ENCODE assay signal across 24 cellular contexts in genomic region chr4:70980196-70980595, GRCh38. TPM values are rescaled to one million over a fixed set of nuclear protein-coding genes. Genes with fewer than 3 reads are reported as not detected.
DNase-seq lines count a peak whose midpoint lies in the region; ATAC-seq and TF ChIP-seq lines count a peak whose summit lies in the region.
"Had no signal": no experiment of that assay in that cellular context is flagged by ENCODE, and none has a peak within 500 bp of the region (broad histone marks: within the 10 kb centered on the region; RNA-seq: fewer than 3 reads in every experiment).

No MANE protein-coding gene starts in this region.

- peak; percentile 7 for ATAC-seq in HG02610 (IDR thresholded peaks at IDR 0.05; ENCODE audit: unreplicated experiment)
- ATAC-seq in mucosa of descending colon, result no peak
- no peak for ATAC-seq in GM23338
- ATAC-seq: A549, PC-3 had no signal

- no peak overlapping the region for H3K4me3 ChIP-seq in OCI-LY7 (ENCODE audit: low read depth, low read length, poor library complexity, severe bottlenecking)
- no peak overlapping the region for H3K4me3 ChIP-seq in mesenchymal stem cell (ENCODE audit: insufficient read depth in 1 of 2, low read depth in 1 of 2, low read length in 2 of 2)
- H3K4me3 ChIP-seq in mucosa of descending colon, result no peak overlapping the region
- H3K4me3 ChIP-seq in HAP-1, result no peak overlapping the region
- no peak overlapping the region for H3K4me3 ChIP-seq in GM23338
- H3K4me3 ChIP-seq: A549 had no signal

- H2AFZ ChIP-seq in OCI-LY7 (ENCODE audit: low read length) (no peak overlapping the region), mesenchymal stem cell (ENCODE audit: low read depth, low read length) (no peak overlapping the region), GM23338 (no peak overlapping the region)

- H3K14ac ChIP-seq in mesenchymal stem cell (ENCODE audit: low read length in 2 of 2), result no peak overlapping the region

- H3K27ac Mint-ChIP-seq in CD14-positive monocyte (peak overlapping the region in 5 of 7 donors; percentile 43 to 77 (median 72)), GM23338 (no peak overlapping the region)
- H3K27ac Mint-ChIP-seq: CD4-positive, alpha-beta T cell; HFFc6 had no signal

- peaks cover 18% of the 10 kb centered on the region for H3K4me1 Mint-ChIP-seq in CD14-positive monocyte
- peaks cover 4% of the 10 kb centered on the region; the same call in 2 of the 3 replicates for H3K4me1 Mint-ChIP-seq in GM23338

- H3K9me2 ChIP-seq in OCI-LY7 (ENCODE audit: insufficient read depth, low read length), result no peaks in the 10 kb centered on the region
- H3K9me2 ChIP-seq in GM23338 (ENCODE audit: insufficient read depth), result no peaks in the 10 kb centered on the region

- H3K79me2 ChIP-seq in OCI-LY7 (ENCODE audit: insufficient read depth, low read depth, low read length) (no peaks in the 10 kb centered on the region), GM23338 (replicated peaks; ENCODE audit: insufficient read depth) (no peaks in the 10 kb centered on the region)

- H3K4me2 ChIP-seq in OCI-LY7 (ENCODE audit: low read length), result peak overlapping the region; percentile 63
- no peak overlapping the region for H3K4me2 ChIP-seq in mesenchymal stem cell (ENCODE audit: low read length, poor library complexity, severe bottlenecking)
- H3K4me2 ChIP-seq in GM23338, result no peak overlapping the region
- H3K4me2 ChIP-seq: A549 had no signal

- no peak overlapping the region for H3K23ac ChIP-seq in mesenchymal stem cell (ENCODE audit: low read length in 2 of 2)

- CTCF ChIA-PET in OCI-LY7 (lab: Charles Lee; ENCODE audit: unreplicated experiment), result no interaction called here

- H3K4me3 Mint-ChIP-seq in CD14-positive monocyte (no peak overlapping the region), GM23338 (no peak overlapping the region)
- H3K4me3 Mint-ChIP-seq: CD4-positive, alpha-beta T cell; HFFc6 had no signal

- peaks cover 27% of the 10 kb centered on the region for H3K4me1 ChIP-seq in OCI-LY7 (ENCODE audit: insufficient read depth, low read length, poor library complexity, severe bottlenecking)
- H3K4me1 ChIP-seq in mesenchymal stem cell (ENCODE audit: control insufficient read depth, insufficient read depth, low read depth, low read length), result no peaks in the 10 kb centered on the region
- H3K4me1 ChIP-seq in mucosa of descending colon (ENCODE audit: low read depth), result no peaks in the 10 kb centered on the region
- no peaks in the 10 kb centered on the region for H3K4me1 ChIP-seq in HAP-1
- H3K4me1 ChIP-seq in GM23338 (ENCODE audit: insufficient read depth), result no peaks in the 10 kb centered on the region
- H3K4me1 ChIP-seq: A549, BE2C had no signal

- no peaks in the 10 kb centered on the region for H3F3A ChIP-seq in GM23338 (replicated peaks; ENCODE audit: low read depth)

- H4K20me1 ChIP-seq in OCI-LY7 (ENCODE audit: insufficient read depth, low read length) (no peaks in the 10 kb centered on the region), GM23338 (replicated peaks; ENCODE audit: insufficient read depth) (no peaks in the 10 kb centered on the region)

- peaks cover 0 to 2% (median 0%) of the 10 kb centered on the region in 3 donors for H3K27me3 Mint-ChIP-seq in CD14-positive monocyte (ENCODE audit: low read depth in 3 of 3)
- H3K27me3 Mint-ChIP-seq in GM23338 (ENCODE audit: insufficient read depth, low read depth, poor library complexity), result no peaks in the 10 kb centered on the region
- H3K27me3 Mint-ChIP-seq: CD4-positive, alpha-beta T cell had no signal

- no peak for DNase-seq in CD14-positive monocyte (ENCODE audit: low spot score)
- DNase-seq in OCI-LY7 (ENCODE audit: low spot score), result no peak
- DNase-seq in mesenchymal stem cell, result peak; percentile 12
- no peak for DNase-seq in mucosa of descending colon
- no peak for DNase-seq in HAP-1 (ENCODE audit: low spot score in 2 of 2)
- no peak for DNase-seq in GM23338 (ENCODE audit: low spot score)
- DNase-seq: BE2C; CD4-positive, alpha-beta T cell; COR-L47; DMS79 treated with DMSO at 0.1 percent for 48 hours; H7; HFFc6; IMR-90; NCI-H1694; NCI-H2081; NCI-H2171; NCI-H524 treated with DMSO at 0.1 percent for 48 hours; NCI-H82; PC-3; SHP77 treated with DMSO at 0.1 percent for 48 hours; T-helper 1 cell had no signal

- H3K27me3 ChIP-seq in mesenchymal stem cell (ENCODE audit: control insufficient read depth in 1 of 2, insufficient read depth in 1 of 2, low read length in 2 of 2) (no peaks in the 10 kb centered on the region), HAP-1 (ENCODE audit: low read depth) (no peaks in the 10 kb centered on the region), GM23338 (ENCODE audit: insufficient read depth) (no peaks in the 10 kb centered on the region)
- H3K27me3 ChIP-seq: BE2C had no signal

- H3K36me3 ChIP-seq in OCI-LY7 (ENCODE audit: insufficient read depth, low read length), result peaks cover 23% of the 10 kb centered on the region; the same call in 1 of the 2 replicates
- H3K36me3 ChIP-seq in mesenchymal stem cell (ENCODE audit: control insufficient read depth in 1 of 2, insufficient read depth in 2 of 2, low read depth in 1 of 2, low read length in 2 of 2), result peaks cover 0 to 58% of the 10 kb centered on the region in 2 experiments
- no peaks in the 10 kb centered on the region for H3K36me3 ChIP-seq in mucosa of descending colon (ENCODE audit: low read depth)
- peaks cover 5% of the 10 kb centered on the region; the same call in 1 of the 2 replicates for H3K36me3 ChIP-seq in HAP-1 (replicated peaks)
- H3K36me3 ChIP-seq in GM23338 (ENCODE audit: insufficient read depth), result no peaks in the 10 kb centered on the region

- BruUV-seq in OCI-LY7 (replicated peaks; lab: Mats Ljungman, UMichigan), result no TSS peak

- no peak overlapping the region for H2AK5ac ChIP-seq in mesenchymal stem cell (ENCODE audit: low read length, severe bottlenecking)

- H2BK12ac ChIP-seq in mesenchymal stem cell (ENCODE audit: low read length in 2 of 2), result no peak overlapping the region

- no peak overlapping the region for H3K9ac ChIP-seq in mesenchymal stem cell (ENCODE audit: low read length)

- no peak overlapping the region for H2BK120ac ChIP-seq in mesenchymal stem cell (ENCODE audit: low read depth, low read length)

- H3K36me3 Mint-ChIP-seq in CD14-positive monocyte (peaks cover 47 to 49% of the 10 kb centered on the region in 2 donors), GM23338 (ENCODE audit: low read depth) (no peaks in the 10 kb centered on the region; the same call in 2 of the 3 replicates)

- TF ChIP-seq CTCF in CD14-positive monocyte (IDR thresholded peaks at IDR 0.05), result no peak
- no peak for TF ChIP-seq CTCF in OCI-LY7 (conservative IDR thresholded peaks at IDR 0.05; ENCODE audit: low read length)
- no peak for TF ChIP-seq CTCF in mucosa of descending colon (IDR thresholded peaks at IDR 0.05)
- TF ChIP-seq CTCF in GM23338 (conservative IDR thresholded peaks at IDR 0.05; ENCODE audit: low read depth in 2 of 2), result no peak

- peak overlapping the region; percentile 25 for H3K27ac ChIP-seq in OCI-LY7 (ENCODE audit: low read depth, low read length, poor library complexity, severe bottlenecking)
- H3K27ac ChIP-seq in mesenchymal stem cell (ENCODE audit: low read length, poor library complexity, severe bottlenecking), result no peak overlapping the region
- H3K27ac ChIP-seq in GM23338 (ENCODE audit: low read depth), result no peak overlapping the region
- H3K27ac ChIP-seq: A549, RWPE1 had no signal

- no peak overlapping the region for H4K8ac ChIP-seq in mesenchymal stem cell (ENCODE audit: low read length)

- no peak overlapping the region for H2BK15ac ChIP-seq in mesenchymal stem cell (ENCODE audit: low read depth, poor library complexity, severe bottlenecking)

- POLR2A ChIA-PET in OCI-LY7 (lab: Charles Lee), result no interaction called here

- no peak overlapping the region for H4K91ac ChIP-seq in mesenchymal stem cell (ENCODE audit: low read length)

- in situ Hi-C loops in HAP-1 (cut with MboI; ENCODE audit: low sequenced_read_pairs), result no loop called here

- no peak overlapping the region for H3K4ac ChIP-seq in mesenchymal stem cell (ENCODE audit: low read depth in 1 of 2, low read length in 2 of 2)

- intact Hi-C loops in CD14-positive monocyte (cut with micrococcal nuclease) (no loop called here), OCI-LY7 (cut with micrococcal nuclease; ENCODE audit: unreplicated experiment) (no loop called here), mucosa of descending colon (cut with DNase I, micrococcal nuclease) (no loop called here)

- H2BK5ac ChIP-seq in mesenchymal stem cell (ENCODE audit: low read depth, low read length, poor library complexity, severe bottlenecking), result no peak overlapping the region

- H3K9me3 Mint-ChIP-seq in CD14-positive monocyte (no peaks in the 10 kb centered on the region), GM23338 (no peaks in the 10 kb centered on the region)
- H3K9me3 Mint-ChIP-seq: CD4-positive, alpha-beta T cell; HFFc6 had no signal

- peaks cover 8% of the 10 kb centered on the region for H3K79me1 ChIP-seq in mesenchymal stem cell (replicated peaks; ENCODE audit: low read length, poor library complexity, severe bottlenecking)

- H3K18ac ChIP-seq in mesenchymal stem cell (ENCODE audit: low read depth in 1 of 2, low read length in 2 of 2), result no peak overlapping the region

- H3K9me3 ChIP-seq in OCI-LY7 (ENCODE audit: low read length) (no peaks in the 10 kb centered on the region), mesenchymal stem cell (ENCODE audit: control insufficient read depth, low read length) (no peaks in the 10 kb centered on the region), mucosa of descending colon (no peaks in the 10 kb centered on the region), HAP-1 (no peaks in the 10 kb centered on the region)
- H3K9me3 ChIP-seq: A549, BE2C had no signal

TF ChIP-seq in GM23338, 12 proteins besides CTCF, POLR2A, EP300 and RAD21 (continues in another document):
- TF ChIP-seq JUNB (IDR thresholded peaks at IDR 0.05; ENCODE audit: unreplicated experiment) (no peak), ETS1 (IDR thresholded peaks at IDR 0.05) (no peak)

RNA-seq across cellular contexts. Expression of gene DCK, which starts 13.3 kb away (rescaled TPM):
- polyA plus RNA-seq in CD14-positive monocyte (10 to 100 TPM; 47.3 to 56.6 TPM), GM23338 (2016; fragmentation: Nextera tagmentation; extraction: Ambion mirVana) (16.9 and 18.3 TPM in 2 replicates)
- total RNA-seq in OCI-LY7 (2014; rRNA removed; shearing (Covaris generic)), result 78.2 and 90.1 TPM in 2 replicates
- total RNA-seq in OCI-LY7 (2022) (146 and 181 TPM in 2 replicates), mucosa of descending colon (10 to 100 TPM in 2 of 3 donors, 1 to 10 TPM in 1; 9.5 to 16.9 (median 11.1) TPM)
- polyA plus RNA-seq in mesenchymal stem cell (2013, experiment 1 of 2), result 8.9 TPM
- 10.1 TPM for polyA plus RNA-seq in mesenchymal stem cell (2013, experiment 2 of 2)
- 25.1 and 27.4 TPM in 2 replicates for total RNA-seq in GM23338 (2014; rRNA removed; shearing (Covaris generic))
